In genomic region chr17:78144146-78144719, GRCh38 we compare ENCODE assay signal across 1 cellular context.
TF ChIP-seq lines count a peak whose summit lies in the region.

No MANE protein-coding gene starts in this region.

TF ChIP-seq in HepG2, 621 proteins besides CTCF, POLR2A, EP300 and RAD21 (continued from another document and continues in another):
- TF ChIP-seq TFDP1 (CRISPR knock-in tag; IDR thresholded peaks at IDR 0.05; ENCODE audit: borderline replicate concordance) = peak; percentile 12; the same call in 1 of the 2 replicates
- no peak for TF ChIP-seq ZBTB21 (CRISPR knock-in tag; IDR thresholded peaks at IDR 0.05)
- no peak for TF ChIP-seq HNF4G (IDR thresholded peaks at IDR 0.05; ENCODE audit: borderline replicate concordance, low read depth, low read length)
- TF ChIP-seq HNF4G (CRISPR knock-in tag; IDR thresholded peaks at IDR 0.05; ENCODE audit: borderline replicate concordance, low read depth) = 0 out of 2 replicates have a peak, but pooled peaks have one; percentile 15
- TF ChIP-seq DBP (CRISPR knock-in tag; IDR thresholded peaks at IDR 0.05; ENCODE audit: not compliant biosample characterization) = no peak
- no peak for TF ChIP-seq NCOA2 (CRISPR knock-in tag; IDR thresholded peaks at IDR 0.05)
- no peak for TF ChIP-seq TAF15 (IDR thresholded peaks at IDR 0.05; ENCODE audit: low read depth, low read length, poor library complexity, severe bottlenecking)
- peak; percentile 35; the same call in 1 of the 2 replicates for TF ChIP-seq HOXA3 (CRISPR knock-in tag; IDR thresholded peaks at IDR 0.05)
- no peak for TF ChIP-seq ZNF18 (CRISPR knock-in tag; IDR thresholded peaks at IDR 0.05; ENCODE audit: insufficient replicate concordance)
- no peak for TF ChIP-seq ZNF207 (IDR thresholded peaks at IDR 0.05; ENCODE audit: borderline replicate concordance)
- TF ChIP-seq ZNF333 (CRISPR knock-in tag; IDR thresholded peaks at IDR 0.05; ENCODE audit: borderline replicate concordance) = no peak
- TF ChIP-seq GATAD2A (CRISPR knock-in tag; IDR thresholded peaks at IDR 0.05) = peak; percentile 23; the same call in 1 of the 2 replicates
- no peak for TF ChIP-seq ZKSCAN8 (CRISPR knock-in tag; IDR thresholded peaks at IDR 0.05; ENCODE audit: borderline replicate concordance)
- TF ChIP-seq ZNF383 (CRISPR knock-in tag; IDR thresholded peaks at IDR 0.05; ENCODE audit: borderline replicate concordance) = no peak
- no peak for TF ChIP-seq MEF2D (CRISPR knock-in tag; IDR thresholded peaks at IDR 0.05)
- TF ChIP-seq KLF9 (CRISPR knock-in tag; IDR thresholded peaks at IDR 0.05; ENCODE audit: low read depth) = no peak
- TF ChIP-seq SP1 (IDR thresholded peaks at IDR 0.05) = no peak
- no peak for TF ChIP-seq SP1 (CRISPR knock-in tag; IDR thresholded peaks at IDR 0.05)
- TF ChIP-seq ZNF567 (CRISPR knock-in tag; IDR thresholded peaks at IDR 0.05; ENCODE audit: borderline replicate concordance) = 0 out of 2 replicates have a peak, but pooled peaks have one; percentile 15
- no peak for TF ChIP-seq CC2D1A (CRISPR knock-in tag; IDR thresholded peaks at IDR 0.05)
- no peak for TF ChIP-seq ZNF75D (CRISPR knock-in tag; IDR thresholded peaks at IDR 0.05; ENCODE audit: borderline replicate concordance)
- no peak for TF ChIP-seq ZNF607 (CRISPR knock-in tag; IDR thresholded peaks at IDR 0.05; ENCODE audit: borderline replicate concordance)
- TF ChIP-seq GATA4 (IDR thresholded peaks at IDR 0.05; ENCODE audit: borderline replicate concordance, low read depth) = no peak
- TF ChIP-seq ZNF512 (CRISPR knock-in tag; IDR thresholded peaks at IDR 0.05) = no peak
- no peak for TF ChIP-seq ZNF253 (CRISPR knock-in tag; IDR thresholded peaks at IDR 0.05; ENCODE audit: borderline replicate concordance)
- TF ChIP-seq KAT2B (IDR thresholded peaks at IDR 0.05; ENCODE audit: borderline replicate concordance, low read depth, low read length) = no peak
- no peak for TF ChIP-seq GABPA (IDR thresholded peaks at IDR 0.05; ENCODE audit: low read depth, low read length)
- no peak for TF ChIP-seq GABPA (CRISPR knock-in tag; IDR thresholded peaks at IDR 0.05; ENCODE audit: low read depth)
- no peak for TF ChIP-seq SOX5 (CRISPR knock-in tag; IDR thresholded peaks at IDR 0.05; ENCODE audit: borderline replicate concordance)
- TF ChIP-seq ZNF83 (CRISPR knock-in tag; IDR thresholded peaks at IDR 0.05; ENCODE audit: borderline replicate concordance) = no peak
- no peak for TF ChIP-seq SIN3B (IDR thresholded peaks at IDR 0.05; ENCODE audit: low read length)
- no peak for TF ChIP-seq ZNF652 (CRISPR knock-in tag; IDR thresholded peaks at IDR 0.05; ENCODE audit: borderline replicate concordance, low read depth)
- TF ChIP-seq SRSF9 (IDR thresholded peaks at IDR 0.05; ENCODE audit: borderline replicate concordance, insufficient read depth, low read depth, low read length, poor library complexity, severe bottlenecking) = no peak
- no peak for TF ChIP-seq RARG (CRISPR knock-in tag; IDR thresholded peaks at IDR 0.05; ENCODE audit: low read depth)
- peak; percentile 3; the same call in 1 of the 2 replicates for TF ChIP-seq ZC3H13 (CRISPR knock-in tag; IDR thresholded peaks at IDR 0.05)
- TF ChIP-seq SIN3A (IDR thresholded peaks at IDR 0.05; ENCODE audit: borderline replicate concordance, low read depth, low read length) = no peak
- TF ChIP-seq ZBTB20 (CRISPR knock-in tag; IDR thresholded peaks at IDR 0.05; ENCODE audit: borderline replicate concordance, low read depth) = no peak
- no peak for TF ChIP-seq TCF7L2 (IDR thresholded peaks at IDR 0.05; ENCODE audit: low read depth, low read length)
- no peak for TF ChIP-seq JARID2 (CRISPR knock-in tag; IDR thresholded peaks at IDR 0.05; ENCODE audit: insufficient replicate concordance)
- TF ChIP-seq CHD4 (IDR thresholded peaks at IDR 0.05; ENCODE audit: borderline replicate concordance, low read length) = no peak
- no peak for TF ChIP-seq CENPT (CRISPR knock-in tag; IDR thresholded peaks at IDR 0.05; ENCODE audit: low read depth)
- no peak for TF ChIP-seq E2F5 (CRISPR knock-in tag; conservative IDR thresholded peaks at IDR 0.05)
- TF ChIP-seq PREB (CRISPR knock-in tag; IDR thresholded peaks at IDR 0.05) = no peak
- no peak for TF ChIP-seq PCBP2 (optimal IDR thresholded peaks at IDR 0.05; ENCODE audit: low read depth, low read length, poor library complexity, severe bottlenecking)
- TF ChIP-seq POGK (CRISPR knock-in tag; conservative IDR thresholded peaks at IDR 0.05) = no peak
- no peak for TF ChIP-seq ZBTB38 (CRISPR knock-in tag; IDR thresholded peaks at IDR 0.05)
- no peak for TF ChIP-seq ZNF160 (CRISPR knock-in tag; IDR thresholded peaks at IDR 0.05)
- TF ChIP-seq CSRNP1 (CRISPR knock-in tag; IDR thresholded peaks at IDR 0.05) = no peak
- TF ChIP-seq TOPORS (CRISPR knock-in tag; IDR thresholded peaks at IDR 0.05) = no peak
- TF ChIP-seq SMARCC2 (IDR thresholded peaks at IDR 0.05) = no peak
- TF ChIP-seq ZFP90 (CRISPR knock-in tag; IDR thresholded peaks at IDR 0.05; ENCODE audit: borderline replicate concordance) = no peak; the same call in 1 of the 2 replicates
- TF ChIP-seq EHMT2 (IDR thresholded peaks at IDR 0.05; ENCODE audit: borderline replicate concordance, low read depth, low read length) = no peak
- no peak for TF ChIP-seq MNT (IDR thresholded peaks at IDR 0.05)
- TF ChIP-seq ZNF773 (CRISPR knock-in tag; IDR thresholded peaks at IDR 0.05; ENCODE audit: borderline replicate concordance) = no peak
- TF ChIP-seq PRDM4 (CRISPR knock-in tag; IDR thresholded peaks at IDR 0.05; ENCODE audit: borderline replicate concordance) = no peak
- no peak for TF ChIP-seq ZKSCAN1 (IDR thresholded peaks at IDR 0.05; ENCODE audit: low read length)
